9 cellular contexts compared by ENCODE assay signal in genomic region chr19:40797963-40798222, GRCh38. TPM values are rescaled to one million over a fixed set of nuclear protein-coding genes. Genes with fewer than 3 reads are reported as not detected.
A peak's percentile ranks its signal among the peaks of the same experiment; 100 is the strongest.
DNase-seq lines count a peak whose midpoint lies in the region; ATAC-seq and TF ChIP-seq lines count a peak whose summit lies in the region.
"Had no signal": no experiment of that assay in that cellular context is flagged by ENCODE, and none has a peak within 500 bp of the region (broad histone marks: within the 10 kb centered on the region; RNA-seq: fewer than 3 reads in every experiment).

No MANE protein-coding gene starts in this region.

- peaks cover 10% of the 10 kb centered on the region for H3K79me1 ChIP-seq in trophoblast cell (ENCODE audit: low read length)

- no peak overlapping the region for H4K91ac ChIP-seq in trophoblast cell (ENCODE audit: low read depth, low read length)

- H3K36me3 ChIP-seq in Caco-2 (ENCODE audit: control insufficient read depth, insufficient read depth, low read length) (peaks cover 15% of the 10 kb centered on the region), PC-9 (ENCODE audit: low read depth) (peaks cover 3% of the 10 kb centered on the region; the same call in 1 of the 2 replicates), trophoblast cell (ENCODE audit: control insufficient read depth in 1 of 2, insufficient read depth in 2 of 2, low read length in 2 of 2) (peaks cover 23 to 24% of the 10 kb centered on the region in 2 experiments)

- H3K4me3 Mint-ChIP-seq in Caco-2 (ENCODE audit: unreplicated experiment) = peak overlapping the region; percentile 100

- intact Hi-C loops in Caco-2 (cut with micrococcal nuclease; ENCODE audit: unreplicated experiment) = loop anchor here (1.0 to 2.0 kb wide), 5 partner anchors 20 to 467 kb away; partner anchors contain the start of genes ACTMAP, COQ8B, HNRNPUL1 and ITPKC
- intact Hi-C loops in PC-9 (cut with micrococcal nuclease; ENCODE audit: unreplicated experiment) = loop anchor here (1.0 to 2.0 kb wide), 3 partner anchors 20 to 135 kb away; partner anchors contain the start of genes ACTMAP, RAB4B and SNRPA

- H3K9ac ChIP-seq in trophoblast cell (ENCODE audit: low read length) = no peak overlapping the region

- H3K4me1 Mint-ChIP-seq in Caco-2 (ENCODE audit: low read depth, unreplicated experiment) = peaks cover 10% of the 10 kb centered on the region

- DNase-seq in Caco-2 = no peak
- DNase-seq in PC-9 = no peak
- DNase-seq in epithelial cell of esophagus (ENCODE audit: low read depth) = no peak
- no peak for DNase-seq in trophoblast cell
- no peak for DNase-seq in C1 segment of cervical spinal cord (lab: John Stamatoyannopoulos, UW)
- no peak for DNase-seq in SHP77 treated with DMSO at 0.1 percent for 48 hours (lab: John Stamatoyannopoulos, UW)

- no peak overlapping the region for H2BK12ac ChIP-seq in trophoblast cell (ENCODE audit: low read length)

- POLR2A ChIA-PET in Caco-2 (lab: Charles Lee) = interaction anchor here (0.6 to 2.8 kb wide), 4 partner anchors 20 to 48 kb away, joined by 3 to 39 read pairs (median 16); partner anchors contain the start of genes ACTMAP, RAB4B and SNRPA
- POLR2A ChIA-PET in PC-9 (lab: Charles Lee; ENCODE audit: unreplicated experiment) = no interaction called here

- peaks cover 34% of the 10 kb centered on the region for H3K79me2 ChIP-seq in PC-9 (ENCODE audit: low read depth)
- peaks cover 31% of the 10 kb centered on the region for H3K79me2 ChIP-seq in trophoblast cell (ENCODE audit: control insufficient read depth, insufficient read depth, low read length, poor library complexity)

- H3K4ac ChIP-seq in trophoblast cell (ENCODE audit: low read depth, low read length) = no peak overlapping the region

- no peak overlapping the region for H3K23ac ChIP-seq in trophoblast cell (ENCODE audit: low read length)

- H3K27me3 ChIP-seq in Caco-2 (replicated peaks; ENCODE audit: control insufficient read depth, insufficient read depth, low read length) (no peaks in the 10 kb centered on the region), PC-9 (ENCODE audit: insufficient read depth, low read depth) (no peaks in the 10 kb centered on the region), trophoblast cell (ENCODE audit: insufficient read depth, low read length) (no peaks in the 10 kb centered on the region)

- no peak overlapping the region for H2BK120ac ChIP-seq in trophoblast cell (ENCODE audit: insufficient read depth, low read length, poor library complexity)

- no peaks in the 10 kb centered on the region for H3K9me3 ChIP-seq in Caco-2
- no peaks in the 10 kb centered on the region for H3K9me3 ChIP-seq in PC-9 (ENCODE audit: insufficient read depth, low read depth)
- peaks cover 2% of the 10 kb centered on the region for H3K9me3 ChIP-seq in trophoblast cell (ENCODE audit: insufficient read depth, low read depth, low read length)

- CTCF ChIA-PET in Caco-2 (lab: Charles Lee) (interaction anchor here (1.1 to 1.9 kb wide), 7 partner anchors 9 to 346 kb away, joined by 3 to 49 read pairs (median 4); partner anchors contain the start of genes ACTMAP, RAB4B and SNRPA), PC-9 (lab: Charles Lee) (interaction anchor here (1.3 kb wide), 1 partner anchor 20 kb away, joined by 11 read pairs; the partner anchor contains the start of gene RAB4B)

- H3K36me3 Mint-ChIP-seq in Caco-2 (ENCODE audit: insufficient read depth, unreplicated experiment) = peaks cover 45% of the 10 kb centered on the region

- H4K12ac ChIP-seq in trophoblast cell (ENCODE audit: low read depth, low read length) = no peak overlapping the region

- no peak overlapping the region for H2AK5ac ChIP-seq in trophoblast cell (ENCODE audit: low read length)

- no peak overlapping the region; the same call in 1 of the 2 replicates for H3K27ac ChIP-seq in PC-9
- peak overlapping the region; percentile 63 for H3K27ac ChIP-seq in trophoblast cell (ENCODE audit: low read depth, low read length)

- H3K4me2 ChIP-seq in PC-9 = peak overlapping the region; percentile 63
- H3K4me2 ChIP-seq in trophoblast cell (ENCODE audit: low read length) = peak overlapping the region; percentile 81

- H4K8ac ChIP-seq in trophoblast cell (ENCODE audit: low read depth, low read length) = no peak overlapping the region

- no peaks in the 10 kb centered on the region for H3K9me2 ChIP-seq in PC-9 (ENCODE audit: insufficient read depth)

- peaks cover 15% of the 10 kb centered on the region for H3K4me1 ChIP-seq in Caco-2
- H3K4me1 ChIP-seq in PC-9 (replicated peaks; ENCODE audit: insufficient read depth) = peaks cover 28% of the 10 kb centered on the region
- H3K4me1 ChIP-seq in trophoblast cell (ENCODE audit: control insufficient read depth in 1 of 2, insufficient read depth in 2 of 2, low read length in 2 of 2) = peaks cover 22 to 31% of the 10 kb centered on the region in 2 experiments

- no peak for ATAC-seq in HG02678 (IDR thresholded peaks at IDR 0.05; ENCODE audit: unreplicated experiment)
- ATAC-seq in HG03571 (IDR thresholded peaks at IDR 0.05; ENCODE audit: unreplicated experiment) = no peak

- TF ChIP-seq CTCF in Caco-2 (IDR thresholded peaks at IDR 0.05; ENCODE audit: insufficient read depth in 1 of 2, low read depth in 1 of 2, low read length in 1 of 2, severe bottlenecking in 1 of 2, unreplicated experiment in 1 of 2) (no peak), PC-9 (conservative IDR thresholded peaks at IDR 0.05) (no peak), epithelial cell of esophagus (IDR thresholded peaks at IDR 0.05; ENCODE audit: insufficient read depth, low read depth, low read length, missing control alignments) (no peak)

- H2BK5ac ChIP-seq in trophoblast cell (ENCODE audit: low read depth, low read length, poor library complexity) = no peak overlapping the region

- H3F3A ChIP-seq in PC-9 (ENCODE audit: insufficient read depth, low read depth) = peaks cover 9% of the 10 kb centered on the region; the same call in 1 of the 2 replicates

- peaks cover 22% of the 10 kb centered on the region for H4K20me1 ChIP-seq in PC-9 (ENCODE audit: insufficient read depth)

- no CpG with 5 or more reads among the region's 4 CpGs for WGBS in trophoblast cell (ENCODE audit: extremely low coverage, insufficient coverage, insufficient read length)

- peak overlapping the region; percentile 75; the same call in 1 of the 2 replicates for H2AFZ ChIP-seq in PC-9
- H2AFZ ChIP-seq in trophoblast cell (ENCODE audit: insufficient read depth, low read length, poor library complexity) = no peak overlapping the region

- H3K27ac Mint-ChIP-seq in Caco-2 (ENCODE audit: unreplicated experiment) = peak overlapping the region; percentile 96

- no peaks in the 10 kb centered on the region for H3K9me3 Mint-ChIP-seq in Caco-2 (ENCODE audit: unreplicated experiment)

- H3K14ac ChIP-seq in trophoblast cell (ENCODE audit: low read length) = no peak overlapping the region

- H3K4me3 ChIP-seq in Caco-2 (ENCODE audit: low read depth, low read length) (peak overlapping the region; percentile 50), PC-9 (peak overlapping the region; percentile 52), epithelial cell of esophagus (ENCODE audit: low read length) (peak overlapping the region; percentile 54), trophoblast cell (ENCODE audit: low read depth, low read length) (no peak overlapping the region)

- H3K18ac ChIP-seq in trophoblast cell (ENCODE audit: low read length) = no peak overlapping the region

- H3K27me3 Mint-ChIP-seq in Caco-2 (ENCODE audit: insufficient read depth, unreplicated experiment) = no peaks in the 10 kb centered on the region

- BruUV-seq in Caco-2 (replicated peaks; lab: Mats Ljungman, UMichigan) (no TSS peak), PC-9 (replicated peaks; lab: Mats Ljungman, UMichigan) (no TSS peak)

RNA-seq across cellular contexts. Expression of gene EGLN2, which starts 1.1 kb away (rescaled TPM):
- 135 and 144 TPM in 2 replicates for total RNA-seq in Caco-2 (2022)
- 78.4 and 78.5 TPM in 2 replicates for total RNA-seq in PC-9 (2021)
- 84.0 and 84.3 TPM in 2 replicates for polyA plus RNA-seq in trophoblast cell (2013)

RNA-seq across cellular contexts. Expression of gene RAB4B, which starts 19.8 kb away (rescaled TPM):
- total RNA-seq in Caco-2 (2022) (19.9 and 21.5 TPM in 2 replicates), PC-9 (2021) (22.2 and 24.8 TPM in 2 replicates)
- 16.0 and 16.2 TPM in 2 replicates for polyA plus RNA-seq in trophoblast cell (2013)

RNA-seq across cellular contexts. Expression of gene MIA, which starts 22.6 kb away (rescaled TPM):
- total RNA-seq in Caco-2 (2022) = 1.1 and 1.3 TPM in 2 replicates
- 2.5 and 2.7 TPM in 2 replicates for total RNA-seq in PC-9 (2021)
- 2.0 and 2.1 TPM in 2 replicates for polyA plus RNA-seq in trophoblast cell (2013)
- total RNA-seq: mesenteric fat pad had no signal

RNA-seq across cellular contexts. Expression of gene SNRPA, which starts 46.9 kb away (rescaled TPM):
- total RNA-seq in Caco-2 (2022) (133 and 134 TPM in 2 replicates), PC-9 (2021) (119 and 147 TPM in 2 replicates)
- polyA plus RNA-seq in trophoblast cell (2013) = 159 and 164 TPM in 2 replicates

RNA-seq across cellular contexts. Expression of gene ACTMAP, which starts 47.6 kb away (rescaled TPM):
- total RNA-seq in Caco-2 (2022) (28.0 and 29.2 TPM in 2 replicates), PC-9 (2021) (35.9 and 39.3 TPM in 2 replicates)
- polyA plus RNA-seq in trophoblast cell (2013) = 7.5 and 8.6 TPM in 2 replicates
